ENCODE assay signal across 17 cellular contexts in genomic region chr12:102966200-102966941, GRCh38. TPM values are rescaled to one million over a fixed set of nuclear protein-coding genes. Genes with fewer than 3 reads are reported as not detected.
"Had no signal": no experiment of that assay in that cellular context is flagged by ENCODE, and none has a peak within 500 bp of the region (broad histone marks: within the 10 kb centered on the region; RNA-seq: fewer than 3 reads in every experiment).

No MANE protein-coding gene starts in this region.

- H3K4me1 ChIP-seq: gastrocnemius medialis, thyroid gland had no signal

- H3K4me3 ChIP-seq: gastrocnemius medialis, right atrium auricular region, thyroid gland had no signal

- H3K9me3 ChIP-seq: gastrocnemius medialis, thyroid gland had no signal

- H3K36me3 ChIP-seq: gastrocnemius medialis, right atrium auricular region, thyroid gland had no signal

- H3K36me3 Mint-ChIP-seq: natural killer cell had no signal

- DNase-seq: activated CD4-positive, alpha-beta T cell treated with anti-CD3 and anti-CD28 coated beads, Interleukin-2, amount 50 U/mL, for 48 hours; activated naive CD4-positive, alpha-beta T cell treated with anti-CD3 and anti-CD28 coated beads for 36 hours; cortex of kidney; effector CD8-positive, alpha-beta T cell; gastrocnemius medialis; mammary epithelial cell; natural killer cell; stimulated activated CD4-positive, alpha-beta T cell treated with anti-CD3 and anti-CD28 coated beads, Interleukin-2, amount 100 ng/mL, for 48 hours; stimulated activated naive B cell treated with anti-CD40 and anti-IgM and Interleukin-4, amounts not matched to agents 10 μg/mL and 1 μg/mL and 100 μg/mL, for 72 hours; thyroid gland had no signal

- H3K4me1 Mint-ChIP-seq: natural killer cell had no signal

- H3K27ac ChIP-seq: epithelial cell of prostate, gastrocnemius medialis, right atrium auricular region, thyroid gland had no signal

- H3K4me3 Mint-ChIP-seq: natural killer cell had no signal

- ATAC-seq: activated CD4-positive, CD25-positive, alpha-beta regulatory T cell treated with anti-CD3 and anti-CD28 coated beads, Interleukin-2, amount 50 U/mL, for 24 hours; gastrocnemius medialis; natural killer cell had no signal

- H3K27ac Mint-ChIP-seq: activated naive CD4-positive, alpha-beta T cell treated with anti-CD3 and anti-CD28 coated beads for 36 hours; activated T-helper 2 cell treated with anti-CD3 and anti-CD28 coated beads, Interferon-gamma antibody, Interleukin-2, Interleukin-4, amounts not matched to agents 10 μg/mL and 5 μg/mL and 100 μg/mL, durations not matched to agents 14 hours and 24 hours and 36 hours; natural killer cell; stimulated activated naive B cell treated with anti-CD40 and anti-IgM and Interleukin-4, amounts not matched to agents 10 μg/mL and 1 μg/mL and 100 μg/mL, for 72 hours had no signal

RNA-seq across cellular contexts. Expression of gene ASCL1, which starts 8.9 kb away (rescaled TPM):
- total RNA-seq: activated naive CD4-positive, alpha-beta T cell treated with anti-CD3 and anti-CD28 coated beads for 36 hours; activated T-helper 2 cell treated with anti-CD3 and anti-CD28 coated beads, Interferon-gamma antibody, Interleukin-2, Interleukin-4, amounts not matched to agents 10 μg/mL and 5 μg/mL and 100 μg/mL, durations not matched to agents 14 hours and 24 hours and 36 hours; left lobe of liver; mammary epithelial cell; natural killer cell; right atrium auricular region; skeletal muscle tissue had no signal
- polyA plus RNA-seq: keratinocyte, mammary epithelial cell had no signal

RNA-seq across cellular contexts. Expression of gene PAH, which starts 49.3 kb away (rescaled TPM):
- total RNA-seq: activated naive CD4-positive, alpha-beta T cell treated with anti-CD3 and anti-CD28 coated beads for 36 hours; activated T-helper 2 cell treated with anti-CD3 and anti-CD28 coated beads, Interferon-gamma antibody, Interleukin-2, Interleukin-4, amounts not matched to agents 10 μg/mL and 5 μg/mL and 100 μg/mL, durations not matched to agents 14 hours and 24 hours and 36 hours; natural killer cell; right atrium auricular region; skeletal muscle tissue had no signal
- polyA plus RNA-seq: keratinocyte, mammary epithelial cell had no signal
